In genomic region chr6:149273318-149273717, GRCh38 we compare ENCODE assay signal across 10 cellular contexts. TPM values are rescaled to one million over a fixed set of nuclear protein-coding genes. Genes with fewer than 3 reads are reported as not detected.
DNase-seq lines count a peak whose midpoint lies in the region; ATAC-seq and TF ChIP-seq lines count a peak whose summit lies in the region.
"Had no signal": no experiment of that assay in that cellular context is flagged by ENCODE, and none has a peak within 500 bp of the region (broad histone marks: within the 10 kb centered on the region; RNA-seq: fewer than 3 reads in every experiment).

No MANE protein-coding gene starts in this region.

- intact Hi-C loops in thyroid gland (cut with DNase I): no loop called here

- DNase-seq in activated naive CD4-positive, alpha-beta T cell treated with anti-CD3 and anti-CD28 coated beads, Interleukin-2, amount 10 ng/mL, durations not matched to agents 7 days and 5 days: no peak
- DNase-seq in activated naive CD4-positive, alpha-beta T cell treated with anti-CD3 and anti-CD28 coated beads, Interleukin-2, amount 50 U/mL, for 72 hours (ENCODE audit: low spot score in 2 of 2): no peak
- peak; percentile 61 for DNase-seq in NB4 (ENCODE audit: low read depth)
- DNase-seq in germinal center (ENCODE audit: low spot score): peak; percentile 15
- DNase-seq in thyroid gland: peak; percentile 55 to 67
- DNase-seq in dedifferentiated amniotic fluid mesenchymal stem cell (ENCODE audit: extremely low spot score): no peak
- DNase-seq in NCI-H2029 (lab: John Stamatoyannopoulos, UW): no peak
- DNase-seq: esophagus squamous epithelium, NCI-H345 had no signal

- H3K4me3 ChIP-seq in NB4 (ENCODE audit: low read depth, low read length): no peak overlapping the region
- H3K4me3 ChIP-seq in thyroid gland (replicated peaks in 1 of 3): no peak overlapping the region
- H3K4me3 ChIP-seq: esophagus squamous epithelium had no signal

- H3K4me1 ChIP-seq in thyroid gland: peaks cover 3 to 7% of the 10 kb centered on the region in 2 donors
- H3K4me1 ChIP-seq: esophagus squamous epithelium had no signal

- no peaks in the 10 kb centered on the region for H3K36me3 ChIP-seq in thyroid gland
- H3K36me3 ChIP-seq: esophagus squamous epithelium had no signal

- H3K4me1 Mint-ChIP-seq in activated naive CD4-positive, alpha-beta T cell treated with anti-CD3 and anti-CD28 coated beads, Interleukin-2, amount 10 ng/mL, durations not matched to agents 7 days and 5 days: peaks cover 41% of the 10 kb centered on the region

- no peak overlapping the region for H3K4me3 Mint-ChIP-seq in activated naive CD4-positive, alpha-beta T cell treated with anti-CD3 and anti-CD28 coated beads, Interleukin-2, amount 10 ng/mL, durations not matched to agents 7 days and 5 days

- H3K27me3 Mint-ChIP-seq in activated naive CD4-positive, alpha-beta T cell treated with anti-CD3 and anti-CD28 coated beads, Interleukin-2, amount 10 ng/mL, durations not matched to agents 7 days and 5 days: peaks cover 4% of the 10 kb centered on the region

- peaks cover 21% of the 10 kb centered on the region for H3K36me3 Mint-ChIP-seq in activated naive CD4-positive, alpha-beta T cell treated with anti-CD3 and anti-CD28 coated beads, Interleukin-2, amount 10 ng/mL, durations not matched to agents 7 days and 5 days
- peaks cover 0 to 28% of the 10 kb centered on the region in 2 donors for H3K36me3 Mint-ChIP-seq in activated naive CD4-positive, alpha-beta T cell treated with anti-CD3 and anti-CD28 coated beads, Interleukin-2, amount 50 U/mL, for 72 hours

- TF ChIP-seq CTCF in NB4 (IDR thresholded peaks at IDR 0.05; ENCODE audit: low read depth, low read length) (no peak), thyroid gland (IDR thresholded peaks at IDR 0.05) (no peak)

- no peak for ATAC-seq in activated naive CD4-positive, alpha-beta T cell treated with anti-CD3 and anti-CD28 coated beads, Interleukin-2, amount 50 U/mL, for 72 hours
- ATAC-seq in GM19035 (IDR thresholded peaks at IDR 0.05; ENCODE audit: unreplicated experiment): no peak

- no peak for TF ChIP-seq POLR2A in NB4 (IDR thresholded peaks at IDR 0.05; ENCODE audit: extremely low read depth, insufficient read length)
- no peak for TF ChIP-seq POLR2A in thyroid gland (IDR thresholded peaks at IDR 0.05)

- WGBS in thyroid gland, 2 donors: 36 to 41% methylated on average over 4 of the region's 4 CpGs

- CTCF ChIA-PET in activated naive CD4-positive, alpha-beta T cell treated with anti-CD3 and anti-CD28 coated beads, Interleukin-2, amount 10 ng/mL, durations not matched to agents 7 days and 5 days (lab: Charles Lee): interaction anchor here (0.6 to 0.7 kb wide), 2 partner anchors 9 to 201 kb away, joined by 3 to 4 read pairs; no protein-coding TSS in a partner anchor

- H3K9me3 ChIP-seq in thyroid gland: no peaks in the 10 kb centered on the region
- H3K9me3 ChIP-seq: esophagus squamous epithelium had no signal

- no peaks in the 10 kb centered on the region for H3K27me3 ChIP-seq in thyroid gland

- H3K9me3 Mint-ChIP-seq in activated naive CD4-positive, alpha-beta T cell treated with anti-CD3 and anti-CD28 coated beads, Interleukin-2, amount 10 ng/mL, durations not matched to agents 7 days and 5 days: peaks cover 17% of the 10 kb centered on the region
- H3K9me3 Mint-ChIP-seq in activated naive CD4-positive, alpha-beta T cell treated with anti-CD3 and anti-CD28 coated beads, Interleukin-2, amount 50 U/mL, for 72 hours: peaks cover 0 to 8% of the 10 kb centered on the region in 2 donors

- no peak overlapping the region for H3K27ac ChIP-seq in thyroid gland
- H3K27ac ChIP-seq: esophagus squamous epithelium had no signal

- peak overlapping the region; percentile 0 for H3K27ac Mint-ChIP-seq in activated naive CD4-positive, alpha-beta T cell treated with anti-CD3 and anti-CD28 coated beads, Interleukin-2, amount 10 ng/mL, durations not matched to agents 7 days and 5 days
- H3K27ac Mint-ChIP-seq in activated naive CD4-positive, alpha-beta T cell treated with anti-CD3 and anti-CD28 coated beads, Interleukin-2, amount 50 U/mL, for 72 hours: no peak overlapping the region

RNA-seq across cellular contexts. Expression of gene TAB2, which starts 44.2 kb away (rescaled TPM):
- total RNA-seq in activated naive CD4-positive, alpha-beta T cell treated with anti-CD3 and anti-CD28 coated beads, Interleukin-2, amount 50 U/mL, for 72 hours: 10 to 100 TPM; 88.0 to 98.2 TPM
- 10 to 100 TPM; 58.5 to 74.3 (median 64.7) TPM for total RNA-seq in thyroid gland

Comparison
In these comparisons a context has a peak if more than half of its experiments do, and no peak if none do; other contexts are left out.
1. DNase-seq: peak in NB4 (single experiment), germinal center (single experiment) and thyroid gland (2 of 2); none in activated naive CD4-positive, alpha-beta T cell treated with anti-CD3 and anti-CD28 coated beads, Interleukin-2, amount 10 ng/mL, durations not matched to agents 7 days and 5 days (single experiment), activated naive CD4-positive, alpha-beta T cell treated with anti-CD3 and anti-CD28 coated beads, Interleukin-2, amount 50 U/mL, for 72 hours (0 of 2), dedifferentiated amniotic fluid mesenchymal stem cell (single experiment) and NCI-H2029 (single experiment).